ENCODE assay signal across 1 cellular context in genomic region chr12:48160807-48161206, GRCh38.
A peak's percentile ranks its signal among the peaks of the same experiment; 100 is the strongest.
TF ChIP-seq lines count a peak whose summit lies in the region.

No MANE protein-coding gene starts in this region.

TF ChIP-seq in K562, 482 proteins besides CTCF, POLR2A, EP300 and RAD21:
- TF ChIP-seq ZNF696 (CRISPR knock-in tag; conservative IDR thresholded peaks at IDR 0.05), result no peak
- peak; percentile 83 for TF ChIP-seq ZNF134 (CRISPR knock-in tag; conservative IDR thresholded peaks at IDR 0.05)
- TF ChIP-seq, protein P1, sequence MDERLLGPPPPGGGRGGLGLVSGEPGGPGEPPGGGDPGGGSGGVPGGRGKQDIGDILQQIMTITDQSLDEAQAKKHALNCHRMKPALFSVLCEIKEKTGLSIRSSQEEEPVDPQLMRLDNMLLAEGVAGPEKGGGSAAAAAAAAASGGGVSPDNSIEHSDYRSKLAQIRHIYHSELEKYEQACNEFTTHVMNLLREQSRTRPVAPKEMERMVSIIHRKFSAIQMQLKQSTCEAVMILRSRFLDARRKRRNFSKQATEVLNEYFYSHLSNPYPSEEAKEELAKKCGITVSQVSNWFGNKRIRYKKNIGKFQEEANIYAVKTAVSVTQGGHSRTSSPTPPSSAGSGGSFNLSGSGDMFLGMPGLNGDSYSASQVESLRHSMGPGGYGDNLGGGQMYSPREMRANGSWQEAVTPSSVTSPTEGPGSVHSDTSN (CRISPR knock-in tag; IDR thresholded peaks at IDR 0.05; ENCODE audit: low read depth), result no peak
- TF ChIP-seq, protein P1 (tag; conservative IDR thresholded peaks at IDR 0.05; ENCODE audit: low read depth), result 0 out of 2 replicates have a peak, but pooled peaks have one; percentile 40
- peak; percentile 50; the same call in 1 of the 2 replicates for TF ChIP-seq SPI1 (IDR thresholded peaks at IDR 0.05; ENCODE audit: borderline replicate concordance, low read depth, low read length)
- TF ChIP-seq RFX1 (IDR thresholded peaks at IDR 0.05), result peak; percentile 49; the same call in 1 of the 2 replicates
- TF ChIP-seq CREBBP (IDR thresholded peaks at IDR 0.05; ENCODE audit: low read depth, low read length), result no peak
